In genomic region chr14:83316356-83316755, GRCh38 we compare ENCODE assay signal across 1 cellular context.
TF ChIP-seq lines count a peak whose summit lies in the region.

No MANE protein-coding gene starts in this region.

TF ChIP-seq in GM12878, 131 proteins besides CTCF, POLR2A, EP300 and RAD21 (continued from another document):
- TF ChIP-seq ZNF687 (IDR thresholded peaks at IDR 0.05): no peak
TF ChIP-seq in GM12878: peak in this region for 1.
